ENCODE assay signal across 20 cellular contexts in genomic region chr17:33016920-33017319, GRCh38. TPM values are rescaled to one million over a fixed set of nuclear protein-coding genes. Genes with fewer than 3 reads are reported as not detected.
"Had no signal": no experiment of that assay in that cellular context is flagged by ENCODE, and none has a peak within 500 bp of the region (broad histone marks: within the 10 kb centered on the region; RNA-seq: fewer than 3 reads in every experiment).

No MANE protein-coding gene starts in this region.

- H3K9me3 ChIP-seq: gastroesophageal sphincter, heart left ventricle, neutrophil, suprapubic skin, transverse colon, uterus had no signal

- H3K4me3 ChIP-seq: gastroesophageal sphincter, heart left ventricle, smooth muscle cell, suprapubic skin, transverse colon, uterus had no signal

- DNase-seq: activated CD4-positive, CD25-positive, alpha-beta regulatory T cell treated with anti-CD3 and anti-CD28 coated beads, Interleukin-2, amount 50 U/mL, for 72 hours; heart left ventricle; kidney glomerular epithelial cell; mesenchymal stem cell; natural killer cell; stimulated activated CD4-positive, alpha-beta T cell treated with anti-CD3 and anti-CD28 coated beads, Interleukin-4, amount 100 ng/mL, for 1 hour; stimulated activated naive CD8-positive, alpha-beta T cell treated with anti-CD3 and anti-CD28 coated beads, Interleukin-15, amount 100 ng/mL, for 72 hours; transverse colon; uterus had no signal

- H3K27me3 ChIP-seq: gastroesophageal sphincter, transverse colon, uterus had no signal

- H3K4me1 ChIP-seq: gastroesophageal sphincter, heart left ventricle, parathyroid adenoma, suprapubic skin, transverse colon, uterus had no signal

- H3K36me3 ChIP-seq: gastroesophageal sphincter, heart left ventricle, neutrophil, suprapubic skin, transverse colon, uterus had no signal

- H2AFZ ChIP-seq: parathyroid adenoma had no signal

- H3K79me2 ChIP-seq: parathyroid adenoma had no signal

- FAIRE-seq: colon, endometrium had no signal

- ATAC-seq: gastroesophageal sphincter; heart left ventricle; natural killer cell; sciatic nerve; stimulated activated naive CD8-positive, alpha-beta T cell treated with anti-CD3 and anti-CD28 coated beads, Interleukin-15, amount 100 ng/mL, for 72 hours had no signal

- H3K27ac ChIP-seq: gastroesophageal sphincter, heart left ventricle, neutrophil, parathyroid adenoma, suprapubic skin, transverse colon, uterus had no signal

- H3K9ac ChIP-seq: parathyroid adenoma had no signal

- H3K4me2 ChIP-seq: smooth muscle cell had no signal

RNA-seq across cellular contexts. Expression of gene SPACA3, which starts 25.3 kb away (rescaled TPM):
- total RNA-seq: cardiac septum, gastroesophageal sphincter, heart left ventricle, liver, natural killer cell, smooth muscle cell, transverse colon, uterus had no signal
- polyA plus RNA-seq: esophagus, heart left ventricle, liver, smooth muscle cell had no signal
